ENCODE assay signal across 29 cellular contexts in the genomic region with DNA sequence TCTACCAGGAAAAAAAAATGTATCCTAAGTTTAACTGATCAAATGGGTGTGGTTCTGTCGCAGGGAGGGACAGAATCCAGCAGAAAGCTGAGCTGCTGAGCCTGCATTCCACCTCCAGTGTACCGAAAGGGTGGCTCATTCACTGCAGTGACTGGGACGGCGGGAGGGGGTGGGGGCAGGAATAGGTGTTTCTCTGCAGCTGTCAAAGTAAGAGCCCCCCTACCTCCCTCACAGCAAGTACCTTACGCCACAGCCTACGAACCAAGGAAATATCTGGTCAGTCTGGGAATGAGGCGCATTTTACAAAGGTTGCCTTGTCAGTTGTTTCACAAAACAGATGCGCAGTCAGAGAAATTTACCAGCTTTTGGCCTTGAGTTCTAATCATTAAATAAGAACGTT. TPM values are rescaled to one million over a fixed set of nuclear protein-coding genes. Genes with fewer than 3 reads are reported as not detected.
A peak's percentile ranks its signal among the peaks of the same experiment; 100 is the strongest.
DNase-seq lines count a peak whose midpoint lies in the region; ATAC-seq lines count a peak whose summit lies in the region.
"Had no signal": no experiment of that assay in that cellular context is flagged by ENCODE, and none has a peak within 500 bp of the region (broad histone marks: within the 10 kb centered on the region; RNA-seq: fewer than 3 reads in every experiment).

No MANE protein-coding gene starts in this region.

- H3K36me3 Mint-ChIP-seq in activated naive CD8-positive, alpha-beta T cell = no peaks in the 10 kb centered on the region
- no peaks in the 10 kb centered on the region for H3K36me3 Mint-ChIP-seq in activated naive CD8-positive, alpha-beta T cell treated with anti-CD3 and anti-CD28 coated beads, Interleukin-2, amount 50 U/mL, for 24 hours (ENCODE audit: low read depth)
- H3K36me3 Mint-ChIP-seq: CD14-positive monocyte; natural killer cell treated with Interleukin-12 subunit alpha and Interleukin-12 subunit beta and Interleukin-15 and Interleukin-18, amount 100 ng/mL, for 72 hours had no signal

- H3K4me3 Mint-ChIP-seq in activated naive CD8-positive, alpha-beta T cell = peak overlapping the region; percentile 64
- no peak overlapping the region for H3K4me3 Mint-ChIP-seq in activated naive CD8-positive, alpha-beta T cell treated with anti-CD3 and anti-CD28 coated beads, Interleukin-2, amount 50 U/mL, for 24 hours
- H3K4me3 Mint-ChIP-seq: activated CD8-positive, alpha-beta T cell treated with anti-CD3 and anti-CD28 coated beads for 36 hours; activated T-cell treated with anti-CD3 and anti-CD28 coated beads, Interleukin-2, amount 50 U/mL, for 4 hours; CD14-positive monocyte; natural killer cell treated with Interleukin-12 subunit alpha and Interleukin-12 subunit beta and Interleukin-15 and Interleukin-18, amount 100 ng/mL, for 72 hours had no signal

- H3K9me3 Mint-ChIP-seq in activated naive CD8-positive, alpha-beta T cell (ENCODE audit: low read depth) = no peaks in the 10 kb centered on the region
- H3K9me3 Mint-ChIP-seq in activated naive CD8-positive, alpha-beta T cell treated with anti-CD3 and anti-CD28 coated beads, Interleukin-2, amount 50 U/mL, for 24 hours = no peaks in the 10 kb centered on the region
- H3K9me3 Mint-ChIP-seq: activated CD8-positive, alpha-beta T cell treated with anti-CD3 and anti-CD28 coated beads for 36 hours; activated T-cell treated with anti-CD3 and anti-CD28 coated beads, Interleukin-2, amount 50 U/mL, for 4 hours; immature natural killer cell; natural killer cell treated with Interleukin-12 subunit alpha and Interleukin-12 subunit beta and Interleukin-15 and Interleukin-18, amount 100 ng/mL, for 72 hours had no signal

- H3K27me3 Mint-ChIP-seq in activated naive CD8-positive, alpha-beta T cell = no peaks in the 10 kb centered on the region
- no peaks in the 10 kb centered on the region for H3K27me3 Mint-ChIP-seq in activated naive CD8-positive, alpha-beta T cell treated with anti-CD3 and anti-CD28 coated beads, Interleukin-2, amount 50 U/mL, for 24 hours
- H3K27me3 Mint-ChIP-seq: activated CD8-positive, alpha-beta T cell treated with anti-CD3 and anti-CD28 coated beads for 36 hours; natural killer cell treated with Interleukin-12 subunit alpha and Interleukin-12 subunit beta and Interleukin-15 and Interleukin-18, amount 100 ng/mL, for 72 hours had no signal

- H3K4me1 Mint-ChIP-seq in activated naive CD8-positive, alpha-beta T cell (ENCODE audit: low read depth) = peaks cover 81% of the 10 kb centered on the region
- H3K4me1 Mint-ChIP-seq in activated naive CD8-positive, alpha-beta T cell treated with anti-CD3 and anti-CD28 coated beads, Interleukin-2, amount 50 U/mL, for 24 hours = peaks cover 34% of the 10 kb centered on the region

- H3K27ac ChIP-seq in cingulate gyrus (ENCODE audit: low read depth, low read length) = peak overlapping the region; percentile 39
- H3K27ac ChIP-seq: RWPE1, spleen, suprapubic skin, WERI-Rb-1 had no signal

- H3K27ac Mint-ChIP-seq in activated naive CD8-positive, alpha-beta T cell = no peak overlapping the region
- H3K27ac Mint-ChIP-seq in activated naive CD8-positive, alpha-beta T cell treated with anti-CD3 and anti-CD28 coated beads, Interleukin-2, amount 50 U/mL, for 24 hours = no peak overlapping the region
- H3K27ac Mint-ChIP-seq: activated CD8-positive, alpha-beta T cell treated with anti-CD3 and anti-CD28 coated beads for 36 hours; CD14-positive monocyte had no signal

- ATAC-seq in activated naive CD8-positive, alpha-beta T cell treated with anti-CD3 and anti-CD28 coated beads, Interleukin-2, amount 50 U/mL, for 24 hours = no peak
- no peak for ATAC-seq in HG03039 (IDR thresholded peaks at IDR 0.05; ENCODE audit: unreplicated experiment)
- ATAC-seq in HG02678 (IDR thresholded peaks at IDR 0.05; ENCODE audit: unreplicated experiment) = no peak
- ATAC-seq: activated CD8-positive, alpha-beta T cell treated with anti-CD3 and anti-CD28 coated beads for 36 hours; activated T-cell treated with anti-CD3 and anti-CD28 coated beads, Interleukin-2, amount 50 U/mL, for 4 hours; HepG2; natural killer cell treated with Interleukin-12 subunit alpha and Interleukin-12 subunit beta and Interleukin-15 and Interleukin-18, amount 100 ng/mL, for 72 hours had no signal

- DNase-seq in activated naive CD8-positive, alpha-beta T cell treated with anti-CD3 and anti-CD28 coated beads, Interleukin-2, amount 50 U/mL, for 24 hours = no peak
- DNase-seq in left kidney (ENCODE audit: low read depth, low spot score) (peak; percentile 22), activated gamma-delta T cell treated with Interleukin-2 at 50 U/mL for 16 hours (no peak), occipital lobe (lab: John Stamatoyannopoulos, UW) (no peak)
- DNase-seq: activated CD8-positive, alpha-beta T cell treated with anti-CD3 and anti-CD28 coated beads for 36 hours; activated naive CD4-positive, alpha-beta T cell treated with anti-CD3 and anti-CD28 coated beads, Interleukin-2, amount 50 U/mL, for 16 hours; activated T-cell treated with anti-CD3 and anti-CD28 coated beads, Interleukin-2, amount 50 U/mL, for 4 hours; DMS153; GOT3; immature natural killer cell; MM.1S; NCI-H1694 treated with DMSO at 0.1 percent for 48 hours; NCI-H446 treated with DMSO at 0.1 percent for 48 hours; spleen; stimulated activated CD8-positive, alpha-beta memory T cell treated with anti-CD3 and anti-CD28 coated beads, Interleukin-4, amount 100 ng/mL, for 48 hours; WERI-Rb-1 had no signal

RNA-seq across cellular contexts. Expression of gene S100B, which starts 1.7 kb away (rescaled TPM):
- total RNA-seq in occipital lobe = 6.9 TPM
- total RNA-seq: A172; dermis microvascular lymphatic vessel endothelial cell; glomerular endothelial cell; HepG2; natural killer cell treated with Interleukin-12 subunit alpha and Interleukin-12 subunit beta and Interleukin-15 and Interleukin-18, amount 100 ng/mL, for 72 hours; pulmonary artery endothelial cell had no signal

RNA-seq across cellular contexts. Expression of gene PRMT2, which starts 32.2 kb away (rescaled TPM):
- total RNA-seq in occipital lobe = 215 TPM
